In the genomic region with DNA sequence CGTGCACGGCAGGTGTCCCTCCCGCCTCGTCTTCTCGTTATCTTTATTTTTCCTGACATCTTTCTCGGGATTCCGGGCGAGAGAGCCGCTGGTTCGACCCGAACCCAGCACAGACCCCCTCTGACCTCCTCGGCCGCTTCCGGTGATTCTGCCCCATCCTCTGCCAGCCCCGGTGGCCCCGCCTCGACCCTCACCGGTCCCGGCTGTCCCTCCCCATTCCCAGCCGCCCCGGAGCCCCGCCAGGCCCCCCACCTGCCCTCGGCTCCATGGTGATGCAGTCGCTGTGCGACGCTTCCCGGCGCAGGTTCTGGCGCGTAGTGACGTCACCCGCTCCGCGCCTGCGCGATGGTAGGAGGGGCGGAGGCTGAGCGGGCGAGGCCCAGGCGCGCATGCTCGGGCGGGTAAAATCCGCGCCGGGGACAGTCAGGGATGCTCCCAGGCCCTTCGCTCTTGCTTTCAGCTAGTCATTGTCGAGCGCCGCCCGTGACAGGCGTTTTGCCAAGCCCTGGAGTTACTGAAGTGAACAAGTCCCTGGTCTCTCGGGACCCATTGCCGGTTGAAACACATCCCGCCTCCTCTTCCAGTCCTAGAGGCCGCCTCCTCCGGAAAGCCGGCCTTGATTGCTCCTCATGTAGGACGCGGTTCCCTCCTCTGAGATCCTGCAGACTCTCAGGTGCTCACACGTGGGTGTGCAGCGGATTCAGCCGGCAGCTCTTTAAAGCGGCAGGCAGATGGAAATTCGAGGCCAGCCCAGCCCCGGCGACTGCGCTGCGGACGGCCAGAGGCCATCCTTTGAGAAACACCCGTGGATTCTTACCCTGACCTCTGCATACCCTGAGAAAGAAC, we compare ENCODE assay signal across 1 cellular context.
TF ChIP-seq lines count a peak whose summit lies in the region.

A gene with protein sequence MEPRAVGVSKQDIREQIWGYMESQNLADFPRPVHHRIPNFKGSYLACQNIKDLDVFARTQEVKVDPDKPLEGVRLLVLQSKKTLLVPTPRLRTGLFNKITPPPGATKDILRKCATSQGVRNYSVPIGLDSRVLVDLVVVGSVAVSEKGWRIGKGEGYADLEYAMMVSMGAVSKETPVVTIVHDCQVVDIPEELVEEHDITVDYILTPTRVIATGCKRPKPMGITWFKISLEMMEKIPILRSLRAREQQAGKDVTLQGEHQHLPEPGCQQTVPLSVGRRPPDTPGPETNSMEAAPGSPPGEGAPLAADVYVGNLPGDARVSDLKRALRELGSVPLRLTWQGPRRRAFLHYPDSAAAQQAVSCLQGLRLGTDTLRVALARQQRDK (minus strand): TSS at position 319 of the 846 bp plus-strand sequence. CDS start 51 bp downstream, at position 268.

TF ChIP-seq in K562, 482 proteins besides CTCF, POLR2A, EP300 and RAD21 (continued from another document and continues in another):
- TF ChIP-seq KLF10 (CRISPR knock-in tag; IDR thresholded peaks at IDR 0.05) (no peak), SIX5 (IDR thresholded peaks at IDR 0.05; ENCODE audit: borderline replicate concordance in 1 of 2, insufficient read depth in 1 of 2, low read depth in 1 of 2, low read length in 2 of 2) (0 out of 4 replicates have a peak, but pooled peaks of 1 of the 2 experiments have one; percentile 15), ZNF79 (CRISPR knock-in tag; IDR thresholded peaks at IDR 0.05; ENCODE audit: low read depth) (no peak), HMBOX1 (IDR thresholded peaks at IDR 0.05) (no peak), KDM1A (IDR thresholded peaks at IDR 0.05) (peak; percentile 74 to 85), KAT8 (IDR thresholded peaks at IDR 0.05; ENCODE audit: low read depth) (no peak), TCFL5 (CRISPR knock-in tag; conservative IDR thresholded peaks at IDR 0.05) (no peak), IRF1 (CRISPR knock-in tag; IDR thresholded peaks at IDR 0.05; ENCODE audit: borderline replicate concordance) (no peak), ETV1 (tag; conservative IDR thresholded peaks at IDR 0.05; ENCODE audit: low read depth) (no peak), FOXJ2 (tag; IDR thresholded peaks at IDR 0.05) (no peak), RFX1 (IDR thresholded peaks at IDR 0.05) (peak; percentile 68), GATAD2B (IDR thresholded peaks at IDR 0.05; ENCODE audit: borderline replicate concordance) (no peak), POLR2H (tag; IDR thresholded peaks at IDR 0.05; ENCODE audit: low read depth) (no peak), FOXA1 (IDR thresholded peaks at IDR 0.05; ENCODE audit: borderline replicate concordance) (no peak), MCM7 (IDR thresholded peaks at IDR 0.05) (no peak), CBX8 (IDR thresholded peaks at IDR 0.05; ENCODE audit: borderline replicate concordance, extremely low read depth, low read depth, low read length, poor library complexity, severe bottlenecking) (no peak), ADNP (tag; IDR thresholded peaks at IDR 0.05) (no peak), IFI16 (CRISPR knock-in tag; IDR thresholded peaks at IDR 0.05) (no peak), YBX1 (IDR thresholded peaks at IDR 0.05) (no peak), GATAD2A (IDR thresholded peaks at IDR 0.05) (no peak), RBM22 (IDR thresholded peaks at IDR 0.05; ENCODE audit: low read depth, low read length, poor library complexity, severe bottlenecking) (no peak), ZNF23 (CRISPR knock-in tag; IDR thresholded peaks at IDR 0.05) (no peak), MITF (IDR thresholded peaks at IDR 0.05) (no peak), ZNF165 (CRISPR knock-in tag; IDR thresholded peaks at IDR 0.05; ENCODE audit: borderline replicate concordance) (no peak), POLR3A (IDR thresholded peaks at IDR 0.05; ENCODE audit: borderline replicate concordance, extremely low read depth, insufficient read depth, insufficient read length) (no peak)
- TF ChIP-seq, protein P1, sequence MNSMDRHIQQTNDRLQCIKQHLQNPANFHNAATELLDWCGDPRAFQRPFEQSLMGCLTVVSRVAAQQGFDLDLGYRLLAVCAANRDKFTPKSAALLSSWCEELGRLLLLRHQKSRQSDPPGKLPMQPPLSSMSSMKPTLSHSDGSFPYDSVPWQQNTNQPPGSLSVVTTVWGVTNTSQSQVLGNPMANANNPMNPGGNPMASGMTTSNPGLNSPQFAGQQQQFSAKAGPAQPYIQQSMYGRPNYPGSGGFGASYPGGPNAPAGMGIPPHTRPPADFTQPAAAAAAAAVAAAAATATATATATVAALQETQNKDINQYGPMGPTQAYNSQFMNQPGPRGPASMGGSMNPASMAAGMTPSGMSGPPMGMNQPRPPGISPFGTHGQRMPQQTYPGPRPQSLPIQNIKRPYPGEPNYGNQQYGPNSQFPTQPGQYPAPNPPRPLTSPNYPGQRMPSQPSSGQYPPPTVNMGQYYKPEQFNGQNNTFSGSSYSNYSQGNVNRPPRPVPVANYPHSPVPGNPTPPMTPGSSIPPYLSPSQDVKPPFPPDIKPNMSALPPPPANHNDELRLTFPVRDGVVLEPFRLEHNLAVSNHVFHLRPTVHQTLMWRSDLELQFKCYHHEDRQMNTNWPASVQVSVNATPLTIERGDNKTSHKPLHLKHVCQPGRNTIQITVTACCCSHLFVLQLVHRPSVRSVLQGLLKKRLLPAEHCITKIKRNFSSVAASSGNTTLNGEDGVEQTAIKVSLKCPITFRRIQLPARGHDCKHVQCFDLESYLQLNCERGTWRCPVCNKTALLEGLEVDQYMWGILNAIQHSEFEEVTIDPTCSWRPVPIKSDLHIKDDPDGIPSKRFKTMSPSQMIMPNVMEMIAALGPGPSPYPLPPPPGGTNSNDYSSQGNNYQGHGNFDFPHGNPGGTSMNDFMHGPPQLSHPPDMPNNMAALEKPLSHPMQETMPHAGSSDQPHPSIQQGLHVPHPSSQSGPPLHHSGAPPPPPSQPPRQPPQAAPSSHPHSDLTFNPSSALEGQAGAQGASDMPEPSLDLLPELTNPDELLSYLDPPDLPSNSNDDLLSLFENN (IDR thresholded peaks at IDR 0.05; ENCODE audit: low read depth in 2 of 2, low read length in 2 of 2), result no peak
- TF ChIP-seq, protein P2, sequence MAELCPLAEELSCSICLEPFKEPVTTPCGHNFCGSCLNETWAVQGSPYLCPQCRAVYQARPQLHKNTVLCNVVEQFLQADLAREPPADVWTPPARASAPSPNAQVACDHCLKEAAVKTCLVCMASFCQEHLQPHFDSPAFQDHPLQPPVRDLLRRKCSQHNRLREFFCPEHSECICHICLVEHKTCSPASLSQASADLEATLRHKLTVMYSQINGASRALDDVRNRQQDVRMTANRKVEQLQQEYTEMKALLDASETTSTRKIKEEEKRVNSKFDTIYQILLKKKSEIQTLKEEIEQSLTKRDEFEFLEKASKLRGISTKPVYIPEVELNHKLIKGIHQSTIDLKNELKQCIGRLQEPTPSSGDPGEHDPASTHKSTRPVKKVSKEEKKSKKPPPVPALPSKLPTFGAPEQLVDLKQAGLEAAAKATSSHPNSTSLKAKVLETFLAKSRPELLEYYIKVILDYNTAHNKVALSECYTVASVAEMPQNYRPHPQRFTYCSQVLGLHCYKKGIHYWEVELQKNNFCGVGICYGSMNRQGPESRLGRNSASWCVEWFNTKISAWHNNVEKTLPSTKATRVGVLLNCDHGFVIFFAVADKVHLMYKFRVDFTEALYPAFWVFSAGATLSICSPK (IDR thresholded peaks at IDR 0.05; ENCODE audit: borderline replicate concordance), result no peak
- TF ChIP-seq, protein P3, sequence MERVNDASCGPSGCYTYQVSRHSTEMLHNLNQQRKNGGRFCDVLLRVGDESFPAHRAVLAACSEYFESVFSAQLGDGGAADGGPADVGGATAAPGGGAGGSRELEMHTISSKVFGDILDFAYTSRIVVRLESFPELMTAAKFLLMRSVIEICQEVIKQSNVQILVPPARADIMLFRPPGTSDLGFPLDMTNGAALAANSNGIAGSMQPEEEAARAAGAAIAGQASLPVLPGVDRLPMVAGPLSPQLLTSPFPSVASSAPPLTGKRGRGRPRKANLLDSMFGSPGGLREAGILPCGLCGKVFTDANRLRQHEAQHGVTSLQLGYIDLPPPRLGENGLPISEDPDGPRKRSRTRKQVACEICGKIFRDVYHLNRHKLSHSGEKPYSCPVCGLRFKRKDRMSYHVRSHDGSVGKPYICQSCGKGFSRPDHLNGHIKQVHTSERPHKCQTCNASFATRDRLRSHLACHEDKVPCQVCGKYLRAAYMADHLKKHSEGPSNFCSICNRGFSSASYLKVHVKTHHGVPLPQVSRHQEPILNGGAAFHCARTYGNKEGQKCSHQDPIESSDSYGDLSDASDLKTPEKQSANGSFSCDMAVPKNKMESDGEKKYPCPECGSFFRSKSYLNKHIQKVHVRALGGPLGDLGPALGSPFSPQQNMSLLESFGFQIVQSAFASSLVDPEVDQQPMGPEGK (CRISPR knock-in tag; IDR thresholded peaks at IDR 0.05; ENCODE audit: borderline replicate concordance), result 0 out of 2 replicates have a peak, but pooled peaks have one; percentile 36
- TF ChIP-seq, protein P4, sequence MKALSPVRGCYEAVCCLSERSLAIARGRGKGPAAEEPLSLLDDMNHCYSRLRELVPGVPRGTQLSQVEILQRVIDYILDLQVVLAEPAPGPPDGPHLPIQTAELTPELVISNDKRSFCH (CRISPR knock-in tag; IDR thresholded peaks at IDR 0.05), result no peak
- TF ChIP-seq, protein P4 (tag; IDR thresholded peaks at IDR 0.05), result no peak
